In the genomic region with DNA sequence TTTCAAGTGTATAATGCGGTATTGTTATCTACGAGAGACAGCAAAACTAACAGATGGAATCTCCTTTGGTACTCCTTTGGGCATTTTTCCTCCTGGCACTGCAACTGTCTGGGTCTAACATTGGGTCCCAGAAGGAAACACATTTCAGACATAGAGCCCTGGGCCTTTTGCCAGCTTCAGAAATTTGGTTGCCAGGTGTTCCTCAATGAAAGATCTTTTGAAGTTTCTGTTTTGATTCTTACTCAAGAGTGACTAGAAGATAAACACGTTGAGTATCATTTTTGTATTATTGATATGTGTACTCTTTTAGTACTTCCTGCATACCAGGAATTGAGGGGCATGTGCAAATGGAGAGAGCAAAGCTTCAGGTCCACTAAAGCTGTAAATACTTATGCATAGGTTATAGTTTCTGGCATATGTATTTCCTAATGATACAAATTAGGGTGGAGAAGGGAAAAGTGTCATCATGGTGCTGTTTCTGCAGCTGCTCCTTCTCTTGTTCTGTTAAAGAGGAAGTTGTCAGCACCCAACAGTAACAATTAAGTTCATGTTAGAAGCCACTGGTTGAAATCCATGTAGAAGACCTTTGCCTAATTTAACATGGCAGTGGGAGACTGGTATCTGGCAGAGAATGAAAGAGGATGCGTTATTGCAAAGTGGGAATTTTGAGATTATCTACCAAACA, we compare ENCODE assay signal across 7 cellular contexts. TPM values are rescaled to one million over a fixed set of nuclear protein-coding genes. Genes with fewer than 3 reads are reported as not detected.
DNase-seq lines count a peak whose midpoint lies in the region; ATAC-seq lines count a peak whose summit lies in the region.

No MANE protein-coding gene starts in this region.

- H3K27ac Mint-ChIP-seq in T-cell = no peak overlapping the region

- no peaks in the 10 kb centered on the region for H3K9me3 Mint-ChIP-seq in T-cell

- peaks cover 5 to 8% (median 5%) of the 10 kb centered on the region in 3 donors for H3K4me1 Mint-ChIP-seq in T-cell

- no peaks in the 10 kb centered on the region for H3K27me3 Mint-ChIP-seq in T-cell

- CTCF ChIA-PET in T-cell (lab: Charles Lee) = no interaction called here

- POLR2A ChIA-PET in T-cell (lab: Charles Lee) = no interaction called here

- DNase-seq in NCI-H1105 (lab: John Stamatoyannopoulos, UW) (peak; percentile 67), germinal center (ENCODE audit: low spot score) (peak; percentile 5), T-cell (no peak), hepatic stellate cell (ENCODE audit: low spot score) (no peak), epidermal melanocyte (ENCODE audit: insufficient read length, low spot score) (no peak)

- peaks cover 15% of the 10 kb centered on the region for H3K36me3 Mint-ChIP-seq in T-cell

- ATAC-seq in GM18907 (IDR thresholded peaks at IDR 0.05; ENCODE audit: unreplicated experiment) (peak; percentile 91), HG02759 (IDR thresholded peaks at IDR 0.05; ENCODE audit: unreplicated experiment) (peak; percentile 85), T-cell (replicated peaks in 1 of 4) (no peak)

- H3K4me3 Mint-ChIP-seq in T-cell = no peak overlapping the region

RNA-seq across cellular contexts. Expression of a gene that starts 53.5 kb away (rescaled TPM):
- 10 to 100 TPM; 11.1 to 20.3 (median 14.2) TPM for total RNA-seq in T-cell

RNA-seq across cellular contexts. Expression of a gene that starts 53.7 kb away (rescaled TPM):
- total RNA-seq in T-cell = 1 to 10 TPM; 3.6 to 7.6 (median 5.7) TPM

Comparison
In these comparisons a context has a peak if more than half of its experiments do, and no peak if none do; other contexts are left out.
1. ATAC-seq: peak in GM18907 (single experiment) and HG02759 (single experiment); none in T-cell (0 of 4).
2. DNase-seq: peak in NCI-H1105 (single experiment) and germinal center (single experiment); none in T-cell (0 of 34), hepatic stellate cell (single experiment) and epidermal melanocyte (single experiment).